Comparison of ENCODE assay signal across 25 cellular contexts in genomic region chr10:74207681-74208080, GRCh38. TPM values are rescaled to one million over a fixed set of nuclear protein-coding genes. Genes with fewer than 3 reads are reported as not detected.
DNase-seq lines count a peak whose midpoint lies in the region; ATAC-seq, FAIRE-seq and TF ChIP-seq lines count a peak whose summit lies in the region.
"Had no signal": no experiment of that assay in that cellular context is flagged by ENCODE, and none has a peak within 500 bp of the region (broad histone marks: within the 10 kb centered on the region; RNA-seq: fewer than 3 reads in every experiment).

No MANE protein-coding gene starts in this region.

- no TSS peak for BruUV-seq in Panc1 (replicated peaks; lab: Mats Ljungman, UMichigan)
- no TSS peak for BruUV-seq in HepG2 (replicated peaks; lab: Mats Ljungman, UMichigan)

- no CpG with 5 or more reads among the region's 2 CpGs for WGBS in HepG2 (ENCODE audit: low lambda C conversion rate)

- no peaks in the 10 kb centered on the region for H3K9me3 Mint-ChIP-seq in activated CD4-positive, alpha-beta T cell treated with anti-CD3 and anti-CD28 coated beads, Interleukin-2, amount 10 ng/mL, durations not matched to agents 24 days and 14 days
- H3K9me3 Mint-ChIP-seq in activated CD4-positive, alpha-beta T cell treated with anti-CD3 and anti-CD28 coated beads for 36 hours (ENCODE audit: low read depth), result no peaks in the 10 kb centered on the region
- peaks cover 2% of the 10 kb centered on the region in 2 donors for H3K9me3 Mint-ChIP-seq in stimulated activated naive B cell treated with anti-CD40 and anti-IgM and Interleukin-4, amounts not matched to agents 10 μg/mL and 1 μg/mL and 100 μg/mL, for 72 hours
- H3K9me3 Mint-ChIP-seq in activated CD4-positive, alpha-beta memory T cell treated with anti-CD3 and anti-CD28 coated beads, Interleukin-2, amount 10 ng/mL, durations not matched to agents 7 days and 5 days, result no peaks in the 10 kb centered on the region
- H3K9me3 Mint-ChIP-seq: CD4-positive, CD25-positive, alpha-beta regulatory T cell; dendritic cell treated with granulocyte-macrophage colony-stimulating factor and Interleukin-4, amounts not matched to agents 40 ng/mL and 50 ng/mL, for 4 days; naive thymus-derived CD4-positive, alpha-beta T cell; T-cell had no signal

- H3K36me3 ChIP-seq in Panc1 (ENCODE audit: control insufficient read depth, insufficient read depth, low read length) (no peaks in the 10 kb centered on the region), HepG2 (replicated peaks in 1 of 2; ENCODE audit: control insufficient read depth in 1 of 2, insufficient read depth in 2 of 2, low read length in 2 of 2) (peaks cover 0 to 24% of the 10 kb centered on the region in 2 experiments; a peak in 3 of 5 replicates)
- H3K36me3 ChIP-seq: ovary, right lobe of liver had no signal

- H3K9ac ChIP-seq in HepG2 (ENCODE audit: insufficient read depth, low read depth, low read length), result no peak overlapping the region

- intact Hi-C loops in activated CD4-positive, alpha-beta T cell treated with anti-CD3 and anti-CD28 coated beads, Interleukin-2, amount 10 ng/mL, durations not matched to agents 24 days and 14 days (cut with micrococcal nuclease), result no loop called here
- intact Hi-C loops in activated CD4-positive, alpha-beta T cell treated with anti-CD3 and anti-CD28 coated beads for 36 hours (cut with DNase I, micrococcal nuclease), result no loop called here
- intact Hi-C loops in Panc1 (cut with micrococcal nuclease; ENCODE audit: unreplicated experiment), result no loop called here
- intact Hi-C loops in HepG2 (cut with micrococcal nuclease; ENCODE audit: unreplicated experiment), result no loop called here

- H3K27ac Mint-ChIP-seq in activated CD4-positive, alpha-beta T cell treated with anti-CD3 and anti-CD28 coated beads, Interleukin-2, amount 10 ng/mL, durations not matched to agents 24 days and 14 days, result peak overlapping the region; percentile 51
- no peak overlapping the region for H3K27ac Mint-ChIP-seq in activated CD4-positive, alpha-beta T cell treated with anti-CD3 and anti-CD28 coated beads for 36 hours
- peak overlapping the region; percentile 9 for H3K27ac Mint-ChIP-seq in stimulated activated naive B cell treated with anti-CD40 and anti-IgM and Interleukin-4, amounts not matched to agents 10 μg/mL and 1 μg/mL and 100 μg/mL, for 72 hours
- no peak overlapping the region for H3K27ac Mint-ChIP-seq in activated CD4-positive, alpha-beta memory T cell treated with anti-CD3 and anti-CD28 coated beads, Interleukin-2, amount 10 ng/mL, durations not matched to agents 7 days and 5 days
- H3K27ac Mint-ChIP-seq: CD4-positive, CD25-positive, alpha-beta regulatory T cell; dendritic cell treated with granulocyte-macrophage colony-stimulating factor and Interleukin-4, amounts not matched to agents 40 ng/mL and 50 ng/mL, for 4 days; T-cell had no signal

- H3K4me3 Mint-ChIP-seq in activated CD4-positive, alpha-beta T cell treated with anti-CD3 and anti-CD28 coated beads, Interleukin-2, amount 10 ng/mL, durations not matched to agents 24 days and 14 days, result no peak overlapping the region
- H3K4me3 Mint-ChIP-seq in activated CD4-positive, alpha-beta T cell treated with anti-CD3 and anti-CD28 coated beads for 36 hours, result no peak overlapping the region
- no peak overlapping the region for H3K4me3 Mint-ChIP-seq in stimulated activated naive B cell treated with anti-CD40 and anti-IgM and Interleukin-4, amounts not matched to agents 10 μg/mL and 1 μg/mL and 100 μg/mL, for 72 hours
- H3K4me3 Mint-ChIP-seq in activated CD4-positive, alpha-beta memory T cell treated with anti-CD3 and anti-CD28 coated beads, Interleukin-2, amount 10 ng/mL, durations not matched to agents 7 days and 5 days, result no peak overlapping the region
- H3K4me3 Mint-ChIP-seq: CD4-positive, CD25-positive, alpha-beta regulatory T cell; dendritic cell treated with granulocyte-macrophage colony-stimulating factor and Interleukin-4, amounts not matched to agents 40 ng/mL and 50 ng/mL, for 4 days; T-cell had no signal

- TF ChIP-seq EP300 in HepG2 (IDR thresholded peaks at IDR 0.05; ENCODE audit: low read depth in 2 of 2, low read length in 2 of 2), result no peak
- TF ChIP-seq EP300 in HepG2 (CRISPR knock-in tag; IDR thresholded peaks at IDR 0.05; ENCODE audit: borderline replicate concordance), result no peak

- no peak for DNase-seq in activated CD4-positive, alpha-beta T cell treated with anti-CD3 and anti-CD28 coated beads, Interleukin-2, amount 10 ng/mL, durations not matched to agents 24 days and 14 days
- no peak for DNase-seq in activated CD4-positive, alpha-beta T cell treated with anti-CD3 and anti-CD28 coated beads for 36 hours
- DNase-seq in Panc1 (ENCODE audit: low read depth, low spot score) (no peak), HepG2 (ENCODE audit: low spot score) (no peak), SIG-M5 (lab: John Stamatoyannopoulos, UW) (no peak)
- no peak for DNase-seq in stimulated activated naive B cell treated with anti-CD40 and anti-IgM and Interleukin-4, amounts not matched to agents 10 μg/mL and 1 μg/mL and 100 μg/mL, for 72 hours
- no peak for DNase-seq in activated CD4-positive, alpha-beta memory T cell treated with anti-CD3 and anti-CD28 coated beads, Interleukin-2, amount 10 ng/mL, durations not matched to agents 7 days and 5 days
- DNase-seq: activated naive CD4-positive, alpha-beta T cell treated with Interleukin-2 at 50 U/mL for 16 hours; activated T-cell treated with anti-CD3 and anti-CD28 coated beads for 4 hours; anterior cingulate cortex; CD4-positive, CD25-positive, alpha-beta regulatory T cell; hypothalamus; islet precursor cell; mammary epithelial cell; naive thymus-derived CD4-positive, alpha-beta T cell; ovary; right lobe of liver; Right ventricle myocardium superior; T-cell had no signal

- H3K27me3 Mint-ChIP-seq in activated CD4-positive, alpha-beta T cell treated with anti-CD3 and anti-CD28 coated beads, Interleukin-2, amount 10 ng/mL, durations not matched to agents 24 days and 14 days, result no peaks in the 10 kb centered on the region
- no peaks in the 10 kb centered on the region for H3K27me3 Mint-ChIP-seq in activated CD4-positive, alpha-beta T cell treated with anti-CD3 and anti-CD28 coated beads for 36 hours
- H3K27me3 Mint-ChIP-seq in stimulated activated naive B cell treated with anti-CD40 and anti-IgM and Interleukin-4, amounts not matched to agents 10 μg/mL and 1 μg/mL and 100 μg/mL, for 72 hours, result no peaks in the 10 kb centered on the region
- no peaks in the 10 kb centered on the region for H3K27me3 Mint-ChIP-seq in activated CD4-positive, alpha-beta memory T cell treated with anti-CD3 and anti-CD28 coated beads, Interleukin-2, amount 10 ng/mL, durations not matched to agents 7 days and 5 days
- H3K27me3 Mint-ChIP-seq: CD4-positive, CD25-positive, alpha-beta regulatory T cell; dendritic cell treated with granulocyte-macrophage colony-stimulating factor and Interleukin-4, amounts not matched to agents 40 ng/mL and 50 ng/mL, for 4 days; naive thymus-derived CD4-positive, alpha-beta T cell; T-cell had no signal

- no peaks in the 10 kb centered on the region for H3K27me3 ChIP-seq in Panc1 (ENCODE audit: control insufficient read depth, insufficient read depth, low read length)
- no peaks in the 10 kb centered on the region for H3K27me3 ChIP-seq in HepG2 (ENCODE audit: control insufficient read depth in 1 of 2, insufficient read depth in 2 of 2, low read length in 2 of 2)
- H3K27me3 ChIP-seq: ovary, right lobe of liver had no signal

- ATAC-seq in activated CD4-positive, alpha-beta T cell treated with anti-CD3 and anti-CD28 coated beads for 36 hours, result no peak
- ATAC-seq in Panc1, result peak; percentile 29; the same call in 1 of the 2 replicates
- ATAC-seq in HepG2, result peak; percentile 60
- no peak for ATAC-seq in stimulated activated naive B cell treated with anti-CD40 and anti-IgM and Interleukin-4, amounts not matched to agents 10 μg/mL and 1 μg/mL and 100 μg/mL, for 72 hours (replicated peaks)
- no peak for ATAC-seq in GM18498 (IDR thresholded peaks at IDR 0.05; ENCODE audit: unreplicated experiment)
- ATAC-seq: T-cell had no signal

- FAIRE-seq in HepG2 (lab: Jason Lieb, UNC), result no peak
- FAIRE-seq: GM12891, GM19239, TTC549 had no signal

- no peak overlapping the region for H3K4me2 ChIP-seq in HepG2 (ENCODE audit: low read depth, low read length)

- TF ChIP-seq CTCF in Panc1 (IDR thresholded peaks at IDR 0.05) (no peak), HepG2 (CRISPR knock-in tag; IDR thresholded peaks at IDR 0.05) (no peak)

- H3K4me1 Mint-ChIP-seq in activated CD4-positive, alpha-beta T cell treated with anti-CD3 and anti-CD28 coated beads, Interleukin-2, amount 10 ng/mL, durations not matched to agents 24 days and 14 days, result peaks cover 2% of the 10 kb centered on the region
- peaks cover 4% of the 10 kb centered on the region for H3K4me1 Mint-ChIP-seq in activated CD4-positive, alpha-beta T cell treated with anti-CD3 and anti-CD28 coated beads for 36 hours
- peaks cover 23 to 36% of the 10 kb centered on the region in 2 donors for H3K4me1 Mint-ChIP-seq in stimulated activated naive B cell treated with anti-CD40 and anti-IgM and Interleukin-4, amounts not matched to agents 10 μg/mL and 1 μg/mL and 100 μg/mL, for 72 hours
- peaks cover 3% of the 10 kb centered on the region for H3K4me1 Mint-ChIP-seq in activated CD4-positive, alpha-beta memory T cell treated with anti-CD3 and anti-CD28 coated beads, Interleukin-2, amount 10 ng/mL, durations not matched to agents 7 days and 5 days

- no peak overlapping the region for H2AFZ ChIP-seq in HepG2 (ENCODE audit: low read length)

- H3K79me2 ChIP-seq in HepG2 (ENCODE audit: insufficient read depth, low read length), result peaks cover 47% of the 10 kb centered on the region

- no peak overlapping the region for H3K4me3 ChIP-seq in Panc1 (ENCODE audit: low read depth in 2 of 2, low read length in 2 of 2)
- H3K4me3 ChIP-seq in HepG2 (replicated peaks in 1 of 3; ENCODE audit: insufficient read depth in 1 of 3, low read depth in 2 of 3, low read length in 3 of 3), result no peak overlapping the region
- H3K4me3 ChIP-seq: ovary, right lobe of liver had no signal

- H4K20me1 ChIP-seq in HepG2 (ENCODE audit: insufficient read depth, low read length), result peaks cover 6% of the 10 kb centered on the region; the same call in 1 of the 2 replicates

- in situ Hi-C loops in Panc1 (cut with HindIII; ENCODE audit: low pct_unique_long_range_greater_than_20kb, low sequenced_read_pairs), result no loop called here
- in situ Hi-C loops in HepG2 (cut with HindIII; ENCODE audit: extremely low pct_ligation_motif_present, low pct_unique_long_range_greater_than_20kb), result no loop called here

- no peak for TF ChIP-seq POLR2A in HepG2 (IDR thresholded peaks at IDR 0.05; ENCODE audit: insufficient read depth in 1 of 2, low read depth in 2 of 2, low read length in 2 of 2)

- POLR2A ChIA-PET in activated CD4-positive, alpha-beta T cell treated with anti-CD3 and anti-CD28 coated beads for 36 hours (lab: Charles Lee), result no interaction called here
- POLR2A ChIA-PET in Panc1 (lab: Charles Lee), result no interaction called here
- POLR2A ChIA-PET in HepG2 (lab: Yijun Ruan, JAX), result no interaction called here
- POLR2A ChIA-PET in activated CD4-positive, alpha-beta memory T cell treated with anti-CD3 and anti-CD28 coated beads, Interleukin-2, amount 10 ng/mL, durations not matched to agents 7 days and 5 days (lab: Charles Lee), result no interaction called here

- H3K4me1 ChIP-seq in Panc1 (ENCODE audit: control insufficient read depth, insufficient read depth, low read length) (no peaks in the 10 kb centered on the region), HepG2 (ENCODE audit: insufficient read depth, low read length) (no peaks in the 10 kb centered on the region)
- H3K4me1 ChIP-seq: right lobe of liver had no signal

- H3K27ac ChIP-seq in Panc1 (ENCODE audit: low read length) (no peak overlapping the region), HepG2 (ENCODE audit: extremely low read length, insufficient read depth, low read length) (no peak overlapping the region)
- H3K27ac ChIP-seq: HL-60, ovary, right lobe of liver had no signal

- peaks cover 8% of the 10 kb centered on the region for H3K36me3 Mint-ChIP-seq in activated CD4-positive, alpha-beta T cell treated with anti-CD3 and anti-CD28 coated beads, Interleukin-2, amount 10 ng/mL, durations not matched to agents 24 days and 14 days (ENCODE audit: low read depth)
- peaks cover 7% of the 10 kb centered on the region for H3K36me3 Mint-ChIP-seq in activated CD4-positive, alpha-beta T cell treated with anti-CD3 and anti-CD28 coated beads for 36 hours (ENCODE audit: low read depth)
- H3K36me3 Mint-ChIP-seq in stimulated activated naive B cell treated with anti-CD40 and anti-IgM and Interleukin-4, amounts not matched to agents 10 μg/mL and 1 μg/mL and 100 μg/mL, for 72 hours, result peaks cover 26 to 40% of the 10 kb centered on the region in 2 donors
- peaks cover 10% of the 10 kb centered on the region for H3K36me3 Mint-ChIP-seq in activated CD4-positive, alpha-beta memory T cell treated with anti-CD3 and anti-CD28 coated beads, Interleukin-2, amount 10 ng/mL, durations not matched to agents 7 days and 5 days (ENCODE audit: low read depth)

- H3K9me3 ChIP-seq in Panc1 (ENCODE audit: control insufficient read depth, insufficient read depth, low read depth, low read length) (no peaks in the 10 kb centered on the region), HepG2 (ENCODE audit: low read length) (no peaks in the 10 kb centered on the region)
- H3K9me3 ChIP-seq: ovary, right lobe of liver had no signal

- CTCF ChIA-PET in activated CD4-positive, alpha-beta T cell treated with anti-CD3 and anti-CD28 coated beads for 36 hours (lab: Charles Lee), result interaction anchor here (0.6 to 0.8 kb wide), 2 partner anchors 389 to 691 kb away, joined by 3 to 4 read pairs; no protein-coding TSS in a partner anchor
- CTCF ChIA-PET in Panc1 (lab: Charles Lee) (no interaction called here), HepG2 (lab: Yijun Ruan, JAX; ENCODE audit: low intra/inter-chr PET ratio, low total read pairs) (no interaction called here)
- CTCF ChIA-PET in activated CD4-positive, alpha-beta memory T cell treated with anti-CD3 and anti-CD28 coated beads, Interleukin-2, amount 10 ng/mL, durations not matched to agents 7 days and 5 days (lab: Charles Lee), result no interaction called here

- TF ChIP-seq RAD21 in HepG2 (CRISPR knock-in tag; IDR thresholded peaks at IDR 0.05), result no peak

RNA-seq across cellular contexts. Expression of gene ADK, which starts 56.7 kb away (rescaled TPM):
- 54.8 and 58.3 TPM in 2 replicates for total RNA-seq in activated CD4-positive, alpha-beta T cell treated with anti-CD3 and anti-CD28 coated beads, Interleukin-2, amount 10 ng/mL, durations not matched to agents 24 days and 14 days
- 10 to 100 TPM; 53.7 to 55.0 TPM for total RNA-seq in activated CD4-positive, alpha-beta T cell treated with anti-CD3 and anti-CD28 coated beads for 36 hours
- 64.5 TPM for total RNA-seq in Panc1 (2021; ENCODE audit: unreplicated experiment)
- 52.6 TPM for polyA plus RNA-seq in Panc1 (2012; ENCODE audit: insufficient read length)
- 79.1 and 129 TPM in 2 replicates for total RNA-seq in HepG2 (2016; rRNA removed; fragmentation: Illumina TruSeq; extraction: Trizol)
- total RNA-seq in HepG2 (2016; cell fraction: cytosol; rRNA removed; fragmentation: Illumina TruSeq; extraction: Trizol; ENCODE audit: low read depth), result 26.6 and 27.5 TPM in 2 replicates
- 75.9 and 131 TPM in 2 replicates for total RNA-seq in HepG2 (2016; cell fraction: insoluble cytoplasmic fraction; rRNA removed; fragmentation: Illumina TruSeq; extraction: Trizol)
- total RNA-seq in HepG2 (2016; cell fraction: membrane; rRNA removed; fragmentation: Illumina TruSeq; extraction: Trizol), result 36.9 and 37.6 TPM in 2 replicates
- total RNA-seq in HepG2 (2016; cell fraction: nucleus; rRNA removed; fragmentation: Illumina TruSeq; extraction: Trizol), result 68.1 and 76.5 TPM in 2 replicates
- 35.0 and 48.6 TPM in 2 replicates for polyA plus RNA-seq in HepG2 (2011; rRNA removed)
- polyA plus RNA-seq in HepG2 (2011; cell fraction: cytosol; rRNA removed), result 21.6 and 31.1 TPM in 2 replicates
- polyA plus RNA-seq in HepG2 (2011; cell fraction: nucleus; rRNA removed), result 9.1 and 9.6 TPM in 2 replicates
- polyA plus RNA-seq in HepG2 (2012), result 33.5 and 43.4 TPM in 2 replicates
- 32.5 and 34.3 TPM in 2 replicates for polyA plus RNA-seq in HepG2 (2016; cell fraction: cytosol; fragmentation: Illumina TruSeq; extraction: Trizol; ENCODE audit: low read depth)
- 174 and 182 TPM in 2 replicates for polyA plus RNA-seq in HepG2 (2016; cell fraction: insoluble cytoplasmic fraction; fragmentation: Illumina TruSeq; extraction: Trizol; ENCODE audit: low read depth)
- 35.0 and 37.9 TPM in 2 replicates for polyA plus RNA-seq in HepG2 (2016; cell fraction: membrane; fragmentation: Illumina TruSeq; extraction: Trizol; ENCODE audit: low read depth)
- 48.1 and 53.1 TPM in 2 replicates for polyA plus RNA-seq in HepG2 (2016; cell fraction: nucleus; fragmentation: Illumina TruSeq; extraction: Trizol; ENCODE audit: insufficient read depth, low read depth)
- polyA minus RNA-seq in HepG2 (2011; rRNA and poly(A)+ RNA removed; ENCODE audit: low replicate concordance), result 13.1 and 16.9 TPM in 2 replicates
- 17.2 and 21.8 TPM in 2 replicates for polyA minus RNA-seq in HepG2 (2011; cell fraction: cytosol; rRNA and poly(A)+ RNA removed)
- 77.4 and 91.6 TPM in 2 replicates for polyA minus RNA-seq in HepG2 (2011; cell fraction: nucleus; rRNA and poly(A)+ RNA removed)
- total RNA-seq in activated CD4-positive, alpha-beta memory T cell treated with anti-CD3 and anti-CD28 coated beads, Interleukin-2, amount 10 ng/mL, durations not matched to agents 7 days and 5 days, result 10 to 100 TPM; 29.3 to 31.8 TPM

RNA-seq across cellular contexts. Expression of gene AP3M1, which starts 57.1 kb away (rescaled TPM):
- 51.0 and 51.9 TPM in 2 replicates for total RNA-seq in activated CD4-positive, alpha-beta T cell treated with anti-CD3 and anti-CD28 coated beads, Interleukin-2, amount 10 ng/mL, durations not matched to agents 24 days and 14 days
- total RNA-seq in activated CD4-positive, alpha-beta T cell treated with anti-CD3 and anti-CD28 coated beads for 36 hours, result 10 to 100 TPM; 41.9 to 42.0 TPM
- 51.5 TPM for total RNA-seq in Panc1 (2021; ENCODE audit: unreplicated experiment)
- polyA plus RNA-seq in Panc1 (2012; ENCODE audit: insufficient read length), result 32.6 TPM
- total RNA-seq in HepG2 (2016; rRNA removed; fragmentation: Illumina TruSeq; extraction: Trizol), result 31.6 and 51.1 TPM in 2 replicates
- total RNA-seq in HepG2 (2016; cell fraction: cytosol; rRNA removed; fragmentation: Illumina TruSeq; extraction: Trizol; ENCODE audit: low read depth), result 3.0 and 3.7 TPM in 2 replicates
- total RNA-seq in HepG2 (2016; cell fraction: insoluble cytoplasmic fraction; rRNA removed; fragmentation: Illumina TruSeq; extraction: Trizol), result 33.1 and 46.7 TPM in 2 replicates
- 10.2 and 13.3 TPM in 2 replicates for total RNA-seq in HepG2 (2016; cell fraction: membrane; rRNA removed; fragmentation: Illumina TruSeq; extraction: Trizol)
- 23.1 and 30.8 TPM in 2 replicates for total RNA-seq in HepG2 (2016; cell fraction: nucleus; rRNA removed; fragmentation: Illumina TruSeq; extraction: Trizol)
- 23.7 and 29.0 TPM in 2 replicates for polyA plus RNA-seq in HepG2 (2011; rRNA removed)
- polyA plus RNA-seq in HepG2 (2011; cell fraction: cytosol; rRNA removed), result 12.2 and 18.6 TPM in 2 replicates
- 16.9 and 19.8 TPM in 2 replicates for polyA plus RNA-seq in HepG2 (2011; cell fraction: nucleus; rRNA removed)
- polyA plus RNA-seq in HepG2 (2012), result 23.2 and 28.6 TPM in 2 replicates
- 1.9 and 2.0 TPM in 2 replicates for polyA plus RNA-seq in HepG2 (2016; cell fraction: cytosol; fragmentation: Illumina TruSeq; extraction: Trizol; ENCODE audit: low read depth)
- 42.8 and 44.8 TPM in 2 replicates for polyA plus RNA-seq in HepG2 (2016; cell fraction: insoluble cytoplasmic fraction; fragmentation: Illumina TruSeq; extraction: Trizol; ENCODE audit: low read depth)
- polyA plus RNA-seq in HepG2 (2016; cell fraction: membrane; fragmentation: Illumina TruSeq; extraction: Trizol; ENCODE audit: low read depth), result 5.4 and 5.6 TPM in 2 replicates
- 31.0 and 32.0 TPM in 2 replicates for polyA plus RNA-seq in HepG2 (2016; cell fraction: nucleus; fragmentation: Illumina TruSeq; extraction: Trizol; ENCODE audit: insufficient read depth, low read depth)
- polyA minus RNA-seq in HepG2 (2011; rRNA and poly(A)+ RNA removed; ENCODE audit: low replicate concordance), result 19.8 and 58.2 TPM in 2 replicates
- polyA minus RNA-seq in HepG2 (2011; cell fraction: cytosol; rRNA and poly(A)+ RNA removed), result 23.2 and 23.7 TPM in 2 replicates
- 43.5 and 43.8 TPM in 2 replicates for polyA minus RNA-seq in HepG2 (2011; cell fraction: nucleus; rRNA and poly(A)+ RNA removed)
- total RNA-seq in activated CD4-positive, alpha-beta memory T cell treated with anti-CD3 and anti-CD28 coated beads, Interleukin-2, amount 10 ng/mL, durations not matched to agents 7 days and 5 days, result 10 to 100 TPM; 41.8 to 42.2 TPM

Comparison
In these comparisons a context has a peak if more than half of its experiments do, and no peak if none do; other contexts are left out.
1. H3K27ac Mint-ChIP-seq: peak in activated CD4-positive, alpha-beta T cell treated with anti-CD3 and anti-CD28 coated beads, Interleukin-2, amount 10 ng/mL, durations not matched to agents 24 days and 14 days (single experiment) and stimulated activated naive B cell treated with anti-CD40 and anti-IgM and Interleukin-4, amounts not matched to agents 10 μg/mL and 1 μg/mL and 100 μg/mL, for 72 hours (single experiment); none in activated CD4-positive, alpha-beta T cell treated with anti-CD3 and anti-CD28 coated beads for 36 hours (single experiment) and activated CD4-positive, alpha-beta memory T cell treated with anti-CD3 and anti-CD28 coated beads, Interleukin-2, amount 10 ng/mL, durations not matched to agents 7 days and 5 days (single experiment).
2. ATAC-seq: peak in Panc1 (single experiment) and HepG2 (single experiment); none in activated CD4-positive, alpha-beta T cell treated with anti-CD3 and anti-CD28 coated beads for 36 hours (single experiment), stimulated activated naive B cell treated with anti-CD40 and anti-IgM and Interleukin-4, amounts not matched to agents 10 μg/mL and 1 μg/mL and 100 μg/mL, for 72 hours (0 of 2) and GM18498 (single experiment).